ENCODE assay signal across 22 cellular contexts in genomic region chr1:7610936-7611335, GRCh38.
"Had no signal": no experiment of that assay in that cellular context is flagged by ENCODE, and none has a peak within 500 bp of the region (broad histone marks: within the 10 kb centered on the region; RNA-seq: fewer than 3 reads in every experiment).

No MANE protein-coding gene starts in this region.

- H3K36me3 ChIP-seq: esophagus squamous epithelium, gastroesophageal sphincter, left ventricle myocardium inferior, lower lobe of right lung, neutrophil, suprapubic skin, thyroid gland, upper lobe of right lung, vagina had no signal

- H3K27me3 ChIP-seq: neutrophil, thyroid gland, vagina had no signal

- H3K4me3 ChIP-seq: esophagus squamous epithelium, gastroesophageal sphincter, left ventricle myocardium inferior, lower lobe of right lung, psoas muscle, suprapubic skin, thyroid gland, upper lobe of right lung, vagina had no signal

- H3K27ac ChIP-seq: esophagus squamous epithelium, gastroesophageal sphincter, left ventricle myocardium inferior, lower lobe of right lung, neutrophil, psoas muscle, suprapubic skin, thyroid gland, upper lobe of right lung, vagina had no signal

- H3K4me1 ChIP-seq: esophagus squamous epithelium, gastroesophageal sphincter, lower lobe of right lung, psoas muscle, suprapubic skin, thyroid gland, vagina had no signal

- FAIRE-seq: colon, keratinocyte, small intestine had no signal

- ATAC-seq: effector memory CD8-positive, alpha-beta T cell; gastroesophageal sphincter; left cardiac atrium; lower lobe of right lung; natural killer cell treated with Interleukin-12 subunit alpha and Interleukin-12 subunit beta and Interleukin-15 and Interleukin-18, amount 100 ng/mL, for 72 hours; psoas muscle; upper lobe of right lung had no signal

- DNase-seq: effector memory CD8-positive, alpha-beta T cell; esophagus squamous epithelium; foreskin fibroblast; immature natural killer cell; left cardiac atrium; left ventricle myocardium inferior; midbrain; psoas muscle; retina; small intestine; stimulated activated CD4-positive, alpha-beta T cell treated with anti-CD3 and anti-CD28 coated beads, Interleukin-12 subunit alpha, Interleukin-12 subunit beta, amount 100 ng/mL, for 4 hours; stimulated activated naive CD4-positive, alpha-beta T cell; thyroid gland; upper lobe of right lung had no signal

- H3K9me3 ChIP-seq: esophagus squamous epithelium, left ventricle myocardium inferior, lower lobe of right lung, neutrophil, psoas muscle, suprapubic skin, thyroid gland, upper lobe of right lung, vagina had no signal
